ENCODE assay signal across 5 cellular contexts in the genomic region with DNA sequence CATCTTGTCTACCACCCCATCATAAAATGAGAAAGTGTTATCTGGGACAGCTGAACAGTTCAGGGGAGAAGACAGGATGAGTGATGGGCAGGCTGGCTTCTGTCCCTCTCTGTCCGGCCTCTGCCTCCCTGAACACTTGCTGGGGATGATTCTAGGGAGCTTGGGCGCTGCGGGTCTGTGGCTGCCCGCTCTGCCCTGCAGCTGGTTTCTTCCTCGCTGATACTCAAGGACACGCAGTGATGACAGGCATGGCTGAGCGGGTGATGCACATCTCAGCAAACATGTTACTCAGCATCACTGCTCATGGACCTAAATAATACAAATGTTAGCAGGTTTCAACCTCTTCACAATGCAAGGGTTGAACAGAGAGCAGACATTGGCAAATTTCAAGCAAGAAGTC.
"Had no signal": no experiment of that assay in that cellular context is flagged by ENCODE, and none has a peak within 500 bp of the region (broad histone marks: within the 10 kb centered on the region; RNA-seq: fewer than 3 reads in every experiment).

No MANE protein-coding gene starts in this region.

- DNase-seq: H9, HCEC 1CT, IMR-90 had no signal

- H3K4me3 ChIP-seq: GM23338, K562 had no signal

- ATAC-seq: GM23338, K562 had no signal

- H3K4me2 ChIP-seq: GM23338 had no signal
